22 cellular contexts compared by ENCODE assay signal in genomic region chr5:177505075-177505474, GRCh38. TPM values are rescaled to one million over a fixed set of nuclear protein-coding genes. Genes with fewer than 3 reads are reported as not detected.
DNase-seq lines count a peak whose midpoint lies in the region; ATAC-seq, FAIRE-seq and TF ChIP-seq lines count a peak whose summit lies in the region.
"Had no signal": no experiment of that assay in that cellular context is flagged by ENCODE, and none has a peak within 500 bp of the region (broad histone marks: within the 10 kb centered on the region; RNA-seq: fewer than 3 reads in every experiment).

No MANE protein-coding gene starts in this region.

- no peak overlapping the region for H3K14ac ChIP-seq in neuronal stem cell (ENCODE audit: low read length)

- H3K4me1 ChIP-seq in BLaER1, result peaks cover 78% of the 10 kb centered on the region
- H3K4me1 ChIP-seq in neuronal stem cell (ENCODE audit: control insufficient read depth in 2 of 2, insufficient read depth in 1 of 2, low read depth in 1 of 2, low read length in 2 of 2), result peaks cover 13 to 39% of the 10 kb centered on the region in 2 donors
- H3K4me1 ChIP-seq in A673 (ENCODE audit: insufficient read depth, low read length, poor library complexity, severe bottlenecking), result no peaks in the 10 kb centered on the region
- H3K4me1 ChIP-seq: HAP-1 had no signal

- H2BK15ac ChIP-seq in neuronal stem cell (ENCODE audit: low read length), result no peak overlapping the region

- H3K36me3 ChIP-seq in BLaER1, result peaks cover 63% of the 10 kb centered on the region
- peaks cover 2 to 3% of the 10 kb centered on the region in 2 donors for H3K36me3 ChIP-seq in neuronal stem cell (replicated peaks in 1 of 2; ENCODE audit: control insufficient read depth in 2 of 2, insufficient read depth in 2 of 2, low read length in 2 of 2)
- H3K36me3 ChIP-seq in A673 (ENCODE audit: insufficient read depth, low read length, poor library complexity, severe bottlenecking), result no peaks in the 10 kb centered on the region

- no peak for FAIRE-seq in GM12892 (lab: Jason Lieb, UNC)
- FAIRE-seq: D721Med, GM18507, H1, HepG2, HTR-8/SVneo had no signal

- H4K20me1 ChIP-seq in BLaER1, result peaks cover 63% of the 10 kb centered on the region

- no peak overlapping the region for H2BK120ac ChIP-seq in neuronal stem cell (ENCODE audit: low read depth, low read length)

- CTCF ChIA-PET in RWPE1 (lab: Yijun Ruan, JAX), result interaction anchor here (3.4 kb wide), 1 partner anchor 102 kb away, joined by 14 read pairs; no protein-coding TSS in a partner anchor
- CTCF ChIA-PET in A673 (lab: Charles Lee), result no interaction called here

- no CpG with 5 or more reads among the region's 4 CpGs for WGBS in neuronal stem cell (ENCODE audit: extremely low coverage in 2 of 2, insufficient read length in 2 of 2, insufficient replicate concordance in 1 of 2), 2 donors

- POLR2A ChIA-PET in RWPE1 (lab: Yijun Ruan, JAX; ENCODE audit: low non-redundant PET), result interaction anchor here (1.2 kb wide), 1 partner anchor 11 kb away, joined by 7 read pairs; no protein-coding TSS in a partner anchor
- POLR2A ChIA-PET in A673 (lab: Charles Lee; ENCODE audit: low non-redundant PET), result no interaction called here

- DNase-seq in GM12892 (ENCODE audit: insufficient read length), result no peak
- DNase-seq in RWPE1 (ENCODE audit: low spot score), result no peak
- DNase-seq in neuronal stem cell (ENCODE audit: low spot score), result no peak
- no peak for DNase-seq in activated effector memory CD4-positive, alpha-beta T cell treated with anti-CD3 and anti-CD28 coated beads, Interleukin-2, amount 50 U/mL, for 16 hours
- DNase-seq in A673 (ENCODE audit: low spot score), result no peak
- DNase-seq: 8988T; ACHN; CD8-positive, alpha-beta T cell; COR-L47; DMS153; DMS79 treated with DMSO at 0.1 percent for 48 hours; GDM1; HFFc6 had no signal

- H2BK5ac ChIP-seq in neuronal stem cell (ENCODE audit: low read length), result peak overlapping the region; percentile 75

- ATAC-seq in HG02852 (IDR thresholded peaks at IDR 0.05; ENCODE audit: unreplicated experiment) (no peak), GM21423 (IDR thresholded peaks at IDR 0.05; ENCODE audit: unreplicated experiment) (no peak)
- ATAC-seq: CD8-positive, alpha-beta T cell; HepG2 had no signal

- peak overlapping the region; percentile 22 for H2BK12ac ChIP-seq in neuronal stem cell (ENCODE audit: low read length)

- H3K4me3 ChIP-seq in BLaER1 (peak overlapping the region; percentile 39; the same call in 1 of the 2 replicates), neuronal stem cell (ENCODE audit: low read length in 2 of 2) (no peak overlapping the region), A673 (ENCODE audit: low read depth, low read length, poor library complexity, severe bottlenecking) (no peak overlapping the region)
- H3K4me3 ChIP-seq: HAP-1 had no signal

- no TSS peak for BruUV-seq in A673 (replicated peaks; lab: Mats Ljungman, UMichigan)

- H3K27ac ChIP-seq in BLaER1 (peak overlapping the region; percentile 72), RWPE1 (peak overlapping the region; percentile 82), neuronal stem cell (replicated peaks; ENCODE audit: low read length) (no peak overlapping the region), A673 (ENCODE audit: low read depth, low read length, poor library complexity, severe bottlenecking) (no peak overlapping the region)

- TF ChIP-seq POLR2A in GM12892 (IDR thresholded peaks at IDR 0.05; ENCODE audit: low read depth, low read length), result 0 out of 2 replicates have a peak, but pooled peaks have one; percentile 9

- H2AFZ ChIP-seq in neuronal stem cell (ENCODE audit: low read length), result no peak overlapping the region

- H3K18ac ChIP-seq in neuronal stem cell (ENCODE audit: low read length), result no peak overlapping the region

- no peak overlapping the region for H2AK5ac ChIP-seq in neuronal stem cell (ENCODE audit: low read depth, low read length)

- H3K79me1 ChIP-seq in neuronal stem cell (ENCODE audit: low read depth, low read length), result peaks cover 8% of the 10 kb centered on the region

- no peak overlapping the region for H4K91ac ChIP-seq in neuronal stem cell (ENCODE audit: low read depth, low read length, poor library complexity)

- TF ChIP-seq CTCF in RWPE1 (conservative IDR thresholded peaks at IDR 0.05; ENCODE audit: low read depth) (no peak), A673 (conservative IDR thresholded peaks at IDR 0.05; ENCODE audit: low read depth, low read length) (no peak)

- intact Hi-C loops in A673 (cut with micrococcal nuclease; ENCODE audit: unreplicated experiment), result no loop called here

- H3K9ac ChIP-seq in BLaER1 (peak overlapping the region; percentile 71), neuronal stem cell (ENCODE audit: low read depth, low read length, poor library complexity) (no peak overlapping the region)

- no peak overlapping the region for H3K4ac ChIP-seq in neuronal stem cell (ENCODE audit: low read length)

- H3K23ac ChIP-seq in neuronal stem cell (ENCODE audit: low read depth, low read length, poor library complexity), result no peak overlapping the region

- H3K9me3 ChIP-seq in BLaER1 (no peaks in the 10 kb centered on the region), neuronal stem cell (replicated peaks in 1 of 2; ENCODE audit: control insufficient read depth in 2 of 2, insufficient read depth in 1 of 2, low read depth in 1 of 2, low read length in 2 of 2) (no peaks in the 10 kb centered on the region), A673 (ENCODE audit: low read depth, low read length, poor library complexity, severe bottlenecking) (no peaks in the 10 kb centered on the region)
- H3K9me3 ChIP-seq: HAP-1 had no signal

- H4K8ac ChIP-seq in neuronal stem cell (ENCODE audit: low read depth, low read length), result no peak overlapping the region

- H3K4me2 ChIP-seq in BLaER1, result peak overlapping the region; percentile 98
- H3K4me2 ChIP-seq in neuronal stem cell (ENCODE audit: insufficient read depth, low read length, poor library complexity, severe bottlenecking), result no peak overlapping the region

- H3K27me3 ChIP-seq in BLaER1 (no peaks in the 10 kb centered on the region), neuronal stem cell (ENCODE audit: control insufficient read depth in 3 of 3, insufficient read depth in 3 of 3, low read depth in 1 of 3, low read length in 3 of 3) (no peaks in the 10 kb centered on the region), A673 (replicated peaks; ENCODE audit: insufficient read depth, low read depth, low read length, poor library complexity) (no peaks in the 10 kb centered on the region)

RNA-seq across cellular contexts. Expression of gene DOK3, which starts 4.6 kb away (rescaled TPM):
- polyA plus RNA-seq in GM12892 (2012; ENCODE audit: missing spikeins), result 27.7 TPM
- polyA plus RNA-seq in neuronal stem cell (2013, experiment 1 of 2), result 1.2 TPM
- polyA plus RNA-seq in neuronal stem cell (2013, experiment 2 of 2), result 1.2 TPM
- total RNA-seq in A673 (2021), result 13.1 and 15.0 TPM in 2 replicates

RNA-seq across cellular contexts. Expression of gene PDLIM7, which starts 7.7 kb away (rescaled TPM):
- 12.2 TPM for polyA plus RNA-seq in GM12892 (2012; ENCODE audit: missing spikeins)
- 206 TPM for polyA plus RNA-seq in neuronal stem cell (2013, experiment 1 of 2)
- 193 TPM for polyA plus RNA-seq in neuronal stem cell (2013, experiment 2 of 2)
- 116 and 132 TPM in 2 replicates for total RNA-seq in A673 (2021)

RNA-seq across cellular contexts. Expression of gene DDX41, which starts 11.7 kb away (rescaled TPM):
- 112 TPM for polyA plus RNA-seq in GM12892 (2012; ENCODE audit: missing spikeins)
- 67.4 TPM for polyA plus RNA-seq in neuronal stem cell (2013, experiment 1 of 2)
- 68.2 TPM for polyA plus RNA-seq in neuronal stem cell (2013, experiment 2 of 2)
- total RNA-seq in A673 (2021), result 82.3 and 87.7 TPM in 2 replicates

RNA-seq across cellular contexts. Expression of gene DBN1, which starts 31.6 kb away (rescaled TPM):
- polyA plus RNA-seq in GM12892 (2012; ENCODE audit: missing spikeins), result 6.8 TPM
- polyA plus RNA-seq in neuronal stem cell (2013, experiment 1 of 2), result 205 TPM
- 197 TPM for polyA plus RNA-seq in neuronal stem cell (2013, experiment 2 of 2)
- 271 and 286 TPM in 2 replicates for total RNA-seq in A673 (2021)

RNA-seq across cellular contexts. Expression of gene FAM193B, which starts 49.3 kb away (rescaled TPM):
- 43.8 TPM for polyA plus RNA-seq in GM12892 (2012; ENCODE audit: missing spikeins)
- polyA plus RNA-seq in neuronal stem cell (2013, experiment 1 of 2), result 58.6 TPM
- polyA plus RNA-seq in neuronal stem cell (2013, experiment 2 of 2), result 63.2 TPM
- total RNA-seq in A673 (2021), result 43.8 and 53.5 TPM in 2 replicates

Comparison
In these comparisons a context has a peak if more than half of its experiments do, and no peak if none do; other contexts are left out.
1. H3K27ac ChIP-seq: peak in BLaER1 (single experiment) and RWPE1 (single experiment); none in neuronal stem cell (single experiment) and A673 (single experiment).